In the genomic region with DNA sequence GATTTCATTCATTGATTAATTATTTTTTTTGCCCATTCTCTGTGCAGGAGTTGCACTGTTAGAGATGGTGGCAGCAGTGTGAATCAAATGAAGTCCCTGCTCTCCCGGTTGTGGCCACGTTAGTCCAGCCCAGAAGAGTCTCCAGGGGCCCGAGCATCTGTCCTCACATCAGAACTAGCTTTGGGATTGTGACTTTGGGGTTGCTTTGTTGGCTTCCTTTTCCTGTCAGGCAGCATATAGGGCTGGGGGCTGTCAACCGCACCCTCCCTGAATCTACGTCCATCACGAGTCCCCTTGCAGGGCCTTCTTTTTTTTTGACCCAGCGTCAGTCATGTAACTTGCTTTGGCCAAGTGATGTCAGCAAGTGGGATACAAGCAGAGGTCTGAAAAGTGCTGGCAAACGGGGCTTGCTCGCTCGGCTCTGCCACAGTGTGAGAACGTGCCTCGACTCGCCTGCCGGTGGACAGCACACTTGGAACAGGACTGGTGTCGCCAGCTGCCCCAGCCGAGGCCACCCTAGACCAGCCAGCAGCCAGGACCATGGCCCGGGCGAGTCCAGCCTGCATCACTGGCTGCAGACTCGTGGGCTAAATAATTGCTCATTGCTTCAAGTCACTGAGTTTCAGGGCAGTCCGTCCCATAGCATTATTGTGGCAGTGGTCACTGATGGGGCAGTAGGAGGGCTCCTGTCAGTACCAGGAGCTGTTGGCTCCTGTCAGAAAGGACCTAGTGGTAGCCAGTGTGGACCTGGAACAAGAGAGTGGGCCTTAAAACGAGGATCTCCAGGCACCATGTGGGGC, we compare ENCODE assay signal across 15 cellular contexts.
DNase-seq lines count a peak whose midpoint lies in the region; ATAC-seq and TF ChIP-seq lines count a peak whose summit lies in the region.
"Had no signal": no experiment of that assay in that cellular context is flagged by ENCODE, and none has a peak within 500 bp of the region (broad histone marks: within the 10 kb centered on the region; RNA-seq: fewer than 3 reads in every experiment).

No MANE protein-coding gene starts in this region.

- no peak for TF ChIP-seq EP300 in esophagus muscularis mucosa (IDR thresholded peaks at IDR 0.05)

- TF ChIP-seq POLR2A in Peyer's patch (IDR thresholded peaks at IDR 0.05) (no peak), esophagus muscularis mucosa (IDR thresholded peaks at IDR 0.05; ENCODE audit: low read depth) (no peak)

- H3K36me3 ChIP-seq in Peyer's patch = no peaks in the 10 kb centered on the region
- H3K36me3 ChIP-seq in esophagus muscularis mucosa = no peaks in the 10 kb centered on the region

- H3K9me3 ChIP-seq in Peyer's patch (no peaks in the 10 kb centered on the region), esophagus muscularis mucosa (no peaks in the 10 kb centered on the region)

- peak; percentile 14 for DNase-seq in D341Med (ENCODE audit: low spot score)
- DNase-seq in Peyer's patch = peak in 2 of 3 donors; percentile 34 to 48
- peak; percentile 66 for DNase-seq in esophagus muscularis mucosa (ENCODE audit: extremely low spot score)
- DNase-seq in NCI-H2196 treated with DMSO at 0.1 percent for 48 hours (lab: John Stamatoyannopoulos, UW; ENCODE audit: unreplicated experiment) = no peak
- DNase-seq: Calu3; CD4-positive, alpha-beta T cell; DMS79 treated with DMSO at 0.1 percent for 48 hours; HCEC 1CT; NCI-H345; NCI-H526 treated with DMSO at 0.1 percent for 48 hours; NK-92 treated with Interleukin-12 subunit alpha and Interleukin-12 subunit beta, amount 100 ng/mL, for 24 hours; OCI-M1 had no signal

- intact Hi-C loops in esophagus muscularis mucosa (cut with DNase I) = no loop called here

- 95% methylated on average over 16 of the region's 21 CpGs for WGBS in esophagus muscularis mucosa

- peaks cover 0 to 6% (median 0%) of the 10 kb centered on the region in 4 donors for H3K4me1 ChIP-seq in Peyer's patch
- peaks cover 5 to 9% (median 7%) of the 10 kb centered on the region in 4 donors for H3K4me1 ChIP-seq in esophagus muscularis mucosa

- TF ChIP-seq CTCF in Peyer's patch (IDR thresholded peaks at IDR 0.05) (no peak), esophagus muscularis mucosa (IDR thresholded peaks at IDR 0.05) (no peak)

- H3K27me3 ChIP-seq in Peyer's patch (no peaks in the 10 kb centered on the region), esophagus muscularis mucosa (no peaks in the 10 kb centered on the region)

- H3K4me3 ChIP-seq in Peyer's patch (no peak overlapping the region), esophagus muscularis mucosa (no peak overlapping the region)

- H3K27ac ChIP-seq in Peyer's patch = no peak overlapping the region
- H3K27ac ChIP-seq in esophagus muscularis mucosa (replicated peaks in 1 of 4) = no peak overlapping the region
- H3K27ac ChIP-seq in temporal lobe (ENCODE audit: low read depth, low read length) = peak overlapping the region; percentile 73

- ATAC-seq in GM18858 (IDR thresholded peaks at IDR 0.05; ENCODE audit: unreplicated experiment) (no peak), HG03135 (IDR thresholded peaks at IDR 0.05; ENCODE audit: unreplicated experiment) (no peak)
